In the genomic region with DNA sequence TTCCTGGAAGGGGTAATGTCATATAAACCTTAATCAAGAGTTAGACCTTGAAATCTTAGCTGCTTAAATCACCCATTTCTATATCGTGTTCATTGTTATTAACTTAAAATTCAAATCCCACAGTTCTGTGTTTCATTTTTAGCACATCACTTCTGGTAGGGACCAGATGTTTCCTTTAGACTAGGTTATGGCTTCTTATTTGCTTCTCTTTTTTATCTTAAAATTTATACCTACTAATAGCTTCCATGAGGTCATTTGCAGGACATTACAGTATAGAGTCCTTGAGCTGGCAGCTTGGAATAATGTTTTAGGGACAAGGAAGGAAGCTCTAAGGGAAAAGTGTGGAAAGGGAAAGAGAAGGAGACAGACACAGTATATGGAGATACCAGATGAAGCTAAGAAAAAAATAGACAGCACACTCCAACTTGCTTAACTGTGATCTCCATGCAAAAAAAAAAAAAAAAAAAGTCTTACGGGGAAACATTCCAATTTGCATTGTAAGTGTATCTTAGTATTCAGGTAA, we compare ENCODE assay signal across 23 cellular contexts. TPM values are rescaled to one million over a fixed set of nuclear protein-coding genes. Genes with fewer than 3 reads are reported as not detected.
"Had no signal": no experiment of that assay in that cellular context is flagged by ENCODE, and none has a peak within 500 bp of the region (broad histone marks: within the 10 kb centered on the region; RNA-seq: fewer than 3 reads in every experiment).

No MANE protein-coding gene starts in this region.

- H3K4me3 ChIP-seq: body of pancreas, neural progenitor cell, psoas muscle, testis, transverse colon had no signal

- H3K9me3 ChIP-seq: body of pancreas, psoas muscle, testis, transverse colon had no signal

- ATAC-seq: activated CD8-positive, alpha-beta memory T cell treated with anti-CD3 and anti-CD28 coated beads, Interleukin-2, amount 10 ng/mL, durations not matched to agents 7 days and 5 days; activated CD8-positive, alpha-beta T cell treated with anti-CD3 and anti-CD28 coated beads, Interleukin-2, amount 10 ng/mL, durations not matched to agents 7 days and 5 days; body of pancreas; left ventricle myocardium superior; naive thymus-derived CD4-positive, alpha-beta T cell; psoas muscle had no signal

- H3K4me1 ChIP-seq: neural progenitor cell, parathyroid adenoma had no signal

- DNase-seq: activated B cell treated with CpG ODN at 0.5 μM for 24 hours; activated CD4-positive, alpha-beta T cell treated with anti-CD3 and anti-CD28 coated beads, Interleukin-2, amount 50 U/mL, for 1 hour; activated CD8-positive, alpha-beta memory T cell treated with anti-CD3 and anti-CD28 coated beads, Interleukin-2, amount 10 ng/mL, durations not matched to agents 7 days and 5 days; activated CD8-positive, alpha-beta T cell treated with anti-CD3 and anti-CD28 coated beads, Interleukin-2, amount 10 ng/mL, durations not matched to agents 7 days and 5 days; activated naive CD4-positive, alpha-beta T cell; activated T-cell treated with anti-CD3 and anti-CD28 coated beads, Interleukin-2, amount 50 U/mL, for 48 hours; aorta; body of pancreas; effector CD8-positive, alpha-beta T cell; left ventricle myocardium superior; midbrain; naive thymus-derived CD4-positive, alpha-beta T cell; occipital lobe; psoas muscle; stimulated activated CD4-positive, alpha-beta T cell treated with anti-CD3 and anti-CD28 coated beads, Interleukin-2, amount 100 ng/mL, for 48 hours; stimulated activated naive CD4-positive, alpha-beta T cell treated with Interleukin-2 at 50 U/mL for 16 hours; SW 1271; T-helper 9 cell; testis; transverse colon had no signal

- H3K27me3 ChIP-seq: body of pancreas, neural progenitor cell, testis, transverse colon had no signal

- H2AFZ ChIP-seq: neural progenitor cell, parathyroid adenoma had no signal

- H3K4me2 ChIP-seq: neural progenitor cell had no signal

- H3K9ac ChIP-seq: neural progenitor cell, parathyroid adenoma had no signal

- H3K27ac ChIP-seq: body of pancreas, neural progenitor cell, parathyroid adenoma, psoas muscle, testis, transverse colon had no signal

- H3K79me2 ChIP-seq: parathyroid adenoma had no signal

- H3K36me3 ChIP-seq: neural progenitor cell, transverse colon had no signal

RNA-seq across cellular contexts. Expression of a gene that starts 48.8 kb away (rescaled TPM):
- total RNA-seq: activated CD8-positive, alpha-beta memory T cell treated with anti-CD3 and anti-CD28 coated beads, Interleukin-2, amount 10 ng/mL, durations not matched to agents 7 days and 5 days; activated CD8-positive, alpha-beta T cell treated with anti-CD3 and anti-CD28 coated beads, Interleukin-2, amount 10 ng/mL, durations not matched to agents 7 days and 5 days; epithelial cell of proximal tubule had no signal
